ENCODE assay signal across 2 cellular contexts in genomic region chr22:37627091-37627490, GRCh38.
TF ChIP-seq lines count a peak whose summit lies in the region.

No MANE protein-coding gene starts in this region.

TF ChIP-seq in IMR-90, 13 proteins besides CTCF, POLR2A, EP300 and RAD21:
- TF ChIP-seq MAZ (IDR thresholded peaks at IDR 0.05; ENCODE audit: borderline replicate concordance, low read depth, low read length) (no peak), CEBPB (IDR thresholded peaks at IDR 0.05; ENCODE audit: low read depth, low read length) (no peak), MXI1 (IDR thresholded peaks at IDR 0.05; ENCODE audit: borderline replicate concordance, low read depth, low read length) (no peak), MAFK (IDR thresholded peaks at IDR 0.05; ENCODE audit: low read depth, low read length) (no peak), BHLHE40 (IDR thresholded peaks at IDR 0.05; ENCODE audit: low read depth, low read length) (no peak), RFX5 (IDR thresholded peaks at IDR 0.05; ENCODE audit: low read depth, low read length) (no peak), SMC3 (IDR thresholded peaks at IDR 0.05; ENCODE audit: low read depth, low read length) (no peak), FOS (IDR thresholded peaks at IDR 0.05; ENCODE audit: low read depth, low read length) (no peak), NFE2L2 (IDR thresholded peaks at IDR 0.05; ENCODE audit: low read depth, low read length) (no peak), RCOR1 (IDR thresholded peaks at IDR 0.05; ENCODE audit: insufficient replicate concordance, low read length) (no peak), CHD1 (IDR thresholded peaks at IDR 0.05; ENCODE audit: low read depth, low read length) (no peak)
- TF ChIP-seq, protein P1, sequence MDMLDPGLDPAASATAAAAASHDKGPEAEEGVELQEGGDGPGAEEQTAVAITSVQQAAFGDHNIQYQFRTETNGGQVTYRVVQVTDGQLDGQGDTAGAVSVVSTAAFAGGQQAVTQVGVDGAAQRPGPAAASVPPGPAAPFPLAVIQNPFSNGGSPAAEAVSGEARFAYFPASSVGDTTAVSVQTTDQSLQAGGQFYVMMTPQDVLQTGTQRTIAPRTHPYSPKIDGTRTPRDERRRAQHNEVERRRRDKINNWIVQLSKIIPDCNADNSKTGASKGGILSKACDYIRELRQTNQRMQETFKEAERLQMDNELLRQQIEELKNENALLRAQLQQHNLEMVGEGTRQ (IDR thresholded peaks at IDR 0.05; ENCODE audit: low read depth, low read length), result no peak
- TF ChIP-seq, protein P2, sequence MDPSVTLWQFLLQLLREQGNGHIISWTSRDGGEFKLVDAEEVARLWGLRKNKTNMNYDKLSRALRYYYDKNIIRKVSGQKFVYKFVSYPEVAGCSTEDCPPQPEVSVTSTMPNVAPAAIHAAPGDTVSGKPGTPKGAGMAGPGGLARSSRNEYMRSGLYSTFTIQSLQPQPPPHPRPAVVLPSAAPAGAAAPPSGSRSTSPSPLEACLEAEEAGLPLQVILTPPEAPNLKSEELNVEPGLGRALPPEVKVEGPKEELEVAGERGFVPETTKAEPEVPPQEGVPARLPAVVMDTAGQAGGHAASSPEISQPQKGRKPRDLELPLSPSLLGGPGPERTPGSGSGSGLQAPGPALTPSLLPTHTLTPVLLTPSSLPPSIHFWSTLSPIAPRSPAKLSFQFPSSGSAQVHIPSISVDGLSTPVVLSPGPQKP (IDR thresholded peaks at IDR 0.05; ENCODE audit: borderline replicate concordance, low read depth, low read length), result no peak

TF ChIP-seq in GM12878, 131 proteins besides CTCF, POLR2A, EP300 and RAD21:
- TF ChIP-seq, protein P3, sequence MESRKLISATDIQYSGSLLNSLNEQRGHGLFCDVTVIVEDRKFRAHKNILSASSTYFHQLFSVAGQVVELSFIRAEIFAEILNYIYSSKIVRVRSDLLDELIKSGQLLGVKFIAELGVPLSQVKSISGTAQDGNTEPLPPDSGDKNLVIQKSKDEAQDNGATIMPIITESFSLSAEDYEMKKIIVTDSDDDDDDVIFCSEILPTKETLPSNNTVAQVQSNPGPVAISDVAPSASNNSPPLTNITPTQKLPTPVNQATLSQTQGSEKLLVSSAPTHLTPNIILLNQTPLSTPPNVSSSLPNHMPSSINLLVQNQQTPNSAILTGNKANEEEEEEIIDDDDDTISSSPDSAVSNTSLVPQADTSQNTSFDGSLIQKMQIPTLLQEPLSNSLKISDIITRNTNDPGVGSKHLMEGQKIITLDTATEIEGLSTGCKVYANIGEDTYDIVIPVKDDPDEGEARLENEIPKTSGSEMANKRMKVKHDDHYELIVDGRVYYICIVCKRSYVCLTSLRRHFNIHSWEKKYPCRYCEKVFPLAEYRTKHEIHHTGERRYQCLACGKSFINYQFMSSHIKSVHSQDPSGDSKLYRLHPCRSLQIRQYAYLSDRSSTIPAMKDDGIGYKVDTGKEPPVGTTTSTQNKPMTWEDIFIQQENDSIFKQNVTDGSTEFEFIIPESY (IDR thresholded peaks at IDR 0.05), result no peak
- TF ChIP-seq PML (IDR thresholded peaks at IDR 0.05; ENCODE audit: low read length) (no peak), SRF (IDR thresholded peaks at IDR 0.05; ENCODE audit: low read depth in 2 of 2, low read length in 2 of 2) (no peak), JUNB (IDR thresholded peaks at IDR 0.05) (no peak), YY1 (IDR thresholded peaks at IDR 0.05; ENCODE audit: low read depth, low read length) (no peak), SIX5 (IDR thresholded peaks at IDR 0.05; ENCODE audit: low read depth, low read length, severe bottlenecking) (no peak), SUZ12 (IDR thresholded peaks at IDR 0.05; ENCODE audit: unreplicated experiment) (no peak), FOXM1 (IDR thresholded peaks at IDR 0.05; ENCODE audit: low read depth, low read length) (no peak), EED (IDR thresholded peaks at IDR 0.05; ENCODE audit: low read depth) (no peak), ZNF274 (IDR thresholded peaks at IDR 0.05; ENCODE audit: insufficient read depth, insufficient read length) (no peak), HDAC6 (IDR thresholded peaks at IDR 0.05; ENCODE audit: unreplicated experiment) (no peak), MXI1 (IDR thresholded peaks at IDR 0.05; ENCODE audit: low read depth, low read length) (no peak), ZNF207 (IDR thresholded peaks at IDR 0.05; ENCODE audit: borderline replicate concordance) (no peak)
- TF ChIP-seq, protein P4, sequence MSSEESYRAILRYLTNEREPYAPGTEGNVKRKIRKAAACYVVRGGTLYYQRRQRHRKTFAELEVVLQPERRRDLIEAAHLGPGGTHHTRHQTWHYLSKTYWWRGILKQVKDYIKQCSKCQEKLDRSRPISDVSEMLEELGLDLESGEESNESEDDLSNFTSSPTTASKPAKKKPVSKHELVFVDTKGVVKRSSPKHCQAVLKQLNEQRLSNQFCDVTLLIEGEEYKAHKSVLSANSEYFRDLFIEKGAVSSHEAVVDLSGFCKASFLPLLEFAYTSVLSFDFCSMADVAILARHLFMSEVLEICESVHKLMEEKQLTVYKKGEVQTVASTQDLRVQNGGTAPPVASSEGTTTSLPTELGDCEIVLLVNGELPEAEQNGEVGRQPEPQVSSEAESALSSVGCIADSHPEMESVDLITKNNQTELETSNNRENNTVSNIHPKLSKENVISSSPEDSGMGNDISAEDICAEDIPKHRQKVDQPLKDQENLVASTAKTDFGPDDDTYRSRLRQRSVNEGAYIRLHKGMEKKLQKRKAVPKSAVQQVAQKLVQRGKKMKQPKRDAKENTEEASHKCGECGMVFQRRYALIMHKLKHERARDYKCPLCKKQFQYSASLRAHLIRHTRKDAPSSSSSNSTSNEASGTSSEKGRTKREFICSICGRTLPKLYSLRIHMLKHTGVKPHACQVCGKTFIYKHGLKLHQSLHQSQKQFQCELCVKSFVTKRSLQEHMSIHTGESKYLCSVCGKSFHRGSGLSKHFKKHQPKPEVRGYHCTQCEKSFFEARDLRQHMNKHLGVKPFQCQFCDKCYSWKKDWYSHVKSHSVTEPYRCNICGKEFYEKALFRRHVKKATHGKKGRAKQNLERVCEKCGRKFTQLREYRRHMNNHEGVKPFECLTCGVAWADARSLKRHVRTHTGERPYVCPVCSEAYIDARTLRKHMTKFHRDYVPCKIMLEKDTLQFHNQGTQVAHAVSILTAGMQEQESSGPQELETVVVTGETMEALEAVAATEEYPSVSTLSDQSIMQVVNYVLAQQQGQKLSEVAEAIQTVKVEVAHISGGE (CRISPR knock-in tag; IDR thresholded peaks at IDR 0.05), result no peak
- TF ChIP-seq, protein P5, sequence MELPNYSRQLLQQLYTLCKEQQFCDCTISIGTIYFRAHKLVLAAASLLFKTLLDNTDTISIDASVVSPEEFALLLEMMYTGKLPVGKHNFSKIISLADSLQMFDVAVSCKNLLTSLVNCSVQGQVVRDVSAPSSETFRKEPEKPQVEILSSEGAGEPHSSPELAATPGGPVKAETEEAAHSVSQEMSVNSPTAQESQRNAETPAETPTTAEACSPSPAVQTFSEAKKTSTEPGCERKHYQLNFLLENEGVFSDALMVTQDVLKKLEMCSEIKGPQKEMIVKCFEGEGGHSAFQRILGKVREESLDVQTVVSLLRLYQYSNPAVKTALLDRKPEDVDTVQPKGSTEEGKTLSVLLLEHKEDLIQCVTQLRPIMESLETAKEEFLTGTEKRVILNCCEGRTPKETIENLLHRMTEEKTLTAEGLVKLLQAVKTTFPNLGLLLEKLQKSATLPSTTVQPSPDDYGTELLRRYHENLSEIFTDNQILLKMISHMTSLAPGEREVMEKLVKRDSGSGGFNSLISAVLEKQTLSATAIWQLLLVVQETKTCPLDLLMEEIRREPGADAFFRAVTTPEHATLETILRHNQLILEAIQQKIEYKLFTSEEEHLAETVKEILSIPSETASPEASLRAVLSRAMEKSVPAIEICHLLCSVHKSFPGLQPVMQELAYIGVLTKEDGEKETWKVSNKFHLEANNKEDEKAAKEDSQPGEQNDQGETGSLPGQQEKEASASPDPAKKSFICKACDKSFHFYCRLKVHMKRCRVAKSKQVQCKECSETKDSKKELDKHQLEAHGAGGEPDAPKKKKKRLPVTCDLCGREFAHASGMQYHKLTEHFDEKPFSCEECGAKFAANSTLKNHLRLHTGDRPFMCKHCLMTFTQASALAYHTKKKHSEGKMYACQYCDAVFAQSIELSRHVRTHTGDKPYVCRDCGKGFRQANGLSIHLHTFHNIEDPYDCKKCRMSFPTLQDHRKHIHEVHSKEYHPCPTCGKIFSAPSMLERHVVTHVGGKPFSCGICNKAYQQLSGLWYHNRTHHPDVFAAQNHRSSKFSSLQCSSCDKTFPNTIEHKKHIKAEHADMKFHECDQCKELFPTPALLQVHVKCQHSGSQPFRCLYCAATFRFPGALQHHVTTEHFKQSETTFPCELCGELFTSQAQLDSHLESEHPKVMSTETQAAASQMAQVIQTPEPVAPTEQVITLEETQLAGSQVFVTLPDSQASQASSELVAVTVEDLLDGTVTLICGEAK (IDR thresholded peaks at IDR 0.05; ENCODE audit: borderline replicate concordance), result no peak
